In genomic region chr1:36766481-36766880, GRCh38 we compare ENCODE assay signal across 17 cellular contexts.
"Had no signal": no experiment of that assay in that cellular context is flagged by ENCODE, and none has a peak within 500 bp of the region (broad histone marks: within the 10 kb centered on the region; RNA-seq: fewer than 3 reads in every experiment).

No MANE protein-coding gene starts in this region.

- DNase-seq: activated B cell treated with CpG ODN at 0.5 μM for 24 hours; activated CD4-positive, alpha-beta T cell treated with anti-CD3 and anti-CD28 coated beads for 48 hours; activated CD8-positive, alpha-beta T cell treated with anti-CD3 and anti-CD28 coated beads for 36 hours; activated effector memory CD4-positive, alpha-beta T cell treated with anti-CD3 and anti-CD28 coated beads, Interleukin-2, amount 50 U/mL, for 16 hours; activated T-cell treated with anti-CD3 and anti-CD28 coated beads, Interleukin-2, amount 50 U/mL, for 48 hours; central memory CD4-positive, alpha-beta T cell; left colon; naive thymus-derived CD8-positive, alpha-beta T cell; stimulated activated CD4-positive, alpha-beta T cell treated with anti-CD3 and anti-CD28 coated beads, Interleukin-4, amount 100 ng/mL, for 24 hours; stimulated activated naive CD4-positive, alpha-beta T cell; T-helper 17 cell had no signal

- H3K9me3 ChIP-seq: esophagus muscularis mucosa, right atrium auricular region, tibial nerve had no signal

- ATAC-seq: activated CD8-positive, alpha-beta T cell treated with anti-CD3 and anti-CD28 coated beads for 36 hours; left colon; naive thymus-derived CD8-positive, alpha-beta T cell; T-helper 17 cell had no signal

- FAIRE-seq: islet of Langerhans had no signal

- H3K4me3 ChIP-seq: coronary artery, esophagus muscularis mucosa, right atrium auricular region, skin epidermis, tibial nerve had no signal

- H3K27ac ChIP-seq: coronary artery, esophagus muscularis mucosa, right atrium auricular region, skin epidermis, tibial nerve had no signal

- H3K36me3 ChIP-seq: esophagus muscularis mucosa, right atrium auricular region, tibial nerve had no signal

- H3K4me1 ChIP-seq: esophagus muscularis mucosa, right atrium auricular region, tibial nerve had no signal

- H3K27me3 ChIP-seq: right atrium auricular region had no signal
